ENCODE assay signal across 8 cellular contexts in the genomic region with DNA sequence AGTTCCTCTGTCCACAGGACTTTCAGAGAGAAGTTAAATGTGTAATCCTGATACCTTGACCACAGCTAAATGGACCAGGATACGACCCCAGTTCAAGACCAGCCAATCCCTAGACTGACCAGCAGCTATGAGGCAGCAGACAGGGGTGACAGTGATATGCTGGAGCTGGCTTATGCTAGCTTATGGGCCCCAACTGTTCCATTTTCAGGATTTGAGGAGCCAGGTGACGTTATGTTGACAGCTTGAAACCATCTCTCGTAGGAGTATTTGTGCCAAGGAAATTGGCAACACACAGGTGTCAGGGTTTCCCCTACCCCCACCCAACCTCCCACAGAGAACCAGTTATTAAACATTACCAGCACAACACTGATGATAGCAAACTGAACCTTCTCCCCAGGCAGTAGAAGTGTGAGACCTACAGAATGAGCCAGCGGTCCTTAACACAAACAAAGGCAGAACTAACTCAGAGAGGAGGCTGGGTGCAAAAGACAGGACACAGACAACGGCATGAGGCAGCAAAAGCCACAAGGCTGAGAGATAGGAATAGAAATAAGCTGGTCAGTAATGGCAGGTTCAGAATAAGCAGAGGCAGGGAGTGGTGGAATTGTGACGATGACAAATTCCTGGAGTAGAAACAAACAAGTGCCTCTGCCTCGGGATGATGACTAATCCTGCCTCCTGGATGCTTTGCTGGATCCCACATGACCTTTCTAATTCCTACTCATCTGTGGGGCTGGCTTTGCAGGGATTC.
DNase-seq lines count a peak whose midpoint lies in the region; ATAC-seq, FAIRE-seq and TF ChIP-seq lines count a peak whose summit lies in the region.

No MANE protein-coding gene starts in this region.

- no peak overlapping the region for H3K27ac ChIP-seq in effector memory CD4-positive, alpha-beta T cell (ENCODE audit: insufficient read depth, low read length, poor library complexity, severe bottlenecking)

- no peaks in the 10 kb centered on the region for H3K9me3 Mint-ChIP-seq in effector memory CD8-positive, alpha-beta T cell
- no peaks in the 10 kb centered on the region for H3K9me3 Mint-ChIP-seq in activated naive CD8-positive, alpha-beta T cell treated with anti-CD3 and anti-CD28 coated beads, Interleukin-2, amount 50 U/mL, for 24 hours

- intact Hi-C loops in Right ventricle myocardium superior (cut with DNase I): loop anchor here (5.0 kb wide), 1 partner anchor 79 kb away; no protein-coding TSS in a partner anchor

- H3K27ac Mint-ChIP-seq in effector memory CD8-positive, alpha-beta T cell: no peak overlapping the region
- no peak overlapping the region for H3K27ac Mint-ChIP-seq in activated naive CD8-positive, alpha-beta T cell treated with anti-CD3 and anti-CD28 coated beads, Interleukin-2, amount 50 U/mL, for 24 hours

- no peaks in the 10 kb centered on the region for H3K9me3 ChIP-seq in effector memory CD4-positive, alpha-beta T cell (ENCODE audit: control insufficient read depth, low read length)

- peak; percentile 82 for FAIRE-seq in H54 (lab: Jason Lieb, UNC)

- H3K4me3 Mint-ChIP-seq in effector memory CD8-positive, alpha-beta T cell: no peak overlapping the region
- H3K4me3 Mint-ChIP-seq in activated naive CD8-positive, alpha-beta T cell treated with anti-CD3 and anti-CD28 coated beads, Interleukin-2, amount 50 U/mL, for 24 hours: no peak overlapping the region

- H3K4me1 ChIP-seq in effector memory CD4-positive, alpha-beta T cell (ENCODE audit: control insufficient read depth, insufficient read depth, low read length, poor library complexity, severe bottlenecking): no peaks in the 10 kb centered on the region

- no peak overlapping the region for H3K4me3 ChIP-seq in effector memory CD4-positive, alpha-beta T cell (ENCODE audit: insufficient read depth, low read depth, low read length, poor library complexity, severe bottlenecking)

- H3K27me3 ChIP-seq in effector memory CD4-positive, alpha-beta T cell (replicated peaks; ENCODE audit: control insufficient read depth, insufficient read depth, low read length, poor library complexity, severe bottlenecking): no peaks in the 10 kb centered on the region

- no peak for TF ChIP-seq POLR2A in H54 (IDR thresholded peaks at IDR 0.05; ENCODE audit: low read depth, low read length)

- DNase-seq in H54 (ENCODE audit: insufficient read length, low spot score): peak; percentile 3
- peak; percentile 79 for DNase-seq in T1000 (lab: John Stamatoyannopoulos, UW)
- peak; percentile 37 for DNase-seq in Right ventricle myocardium superior
- peak; percentile 13 for DNase-seq in smooth muscle cell of the brain vasculature (ENCODE audit: low read depth, low spot score)
- no peak for DNase-seq in effector memory CD8-positive, alpha-beta T cell
- DNase-seq in activated naive CD8-positive, alpha-beta T cell treated with anti-CD3 and anti-CD28 coated beads, Interleukin-2, amount 50 U/mL, for 24 hours: no peak
- DNase-seq in effector memory CD4-positive, alpha-beta T cell: no peak

- peaks cover 6 to 9% of the 10 kb centered on the region in 2 donors for H3K27me3 Mint-ChIP-seq in effector memory CD8-positive, alpha-beta T cell
- H3K27me3 Mint-ChIP-seq in activated naive CD8-positive, alpha-beta T cell treated with anti-CD3 and anti-CD28 coated beads, Interleukin-2, amount 50 U/mL, for 24 hours: peaks cover 11% of the 10 kb centered on the region

- no peaks in the 10 kb centered on the region for H3K36me3 Mint-ChIP-seq in effector memory CD8-positive, alpha-beta T cell (ENCODE audit: insufficient read depth)
- H3K36me3 Mint-ChIP-seq in activated naive CD8-positive, alpha-beta T cell treated with anti-CD3 and anti-CD28 coated beads, Interleukin-2, amount 50 U/mL, for 24 hours (ENCODE audit: low read depth): no peaks in the 10 kb centered on the region

- H3K4me1 Mint-ChIP-seq in effector memory CD8-positive, alpha-beta T cell (ENCODE audit: low read depth in 2 of 2): no peaks in the 10 kb centered on the region
- no peaks in the 10 kb centered on the region for H3K4me1 Mint-ChIP-seq in activated naive CD8-positive, alpha-beta T cell treated with anti-CD3 and anti-CD28 coated beads, Interleukin-2, amount 50 U/mL, for 24 hours

- H3K36me3 ChIP-seq in effector memory CD4-positive, alpha-beta T cell (ENCODE audit: control insufficient read depth, insufficient read depth, low read length): no peaks in the 10 kb centered on the region

- ATAC-seq in Right ventricle myocardium superior (ENCODE audit: poor library complexity) (peak; percentile 90), GM19455 (IDR thresholded peaks at IDR 0.05; ENCODE audit: unreplicated experiment) (no peak)
- ATAC-seq in effector memory CD8-positive, alpha-beta T cell (replicated peaks): no peak
- no peak for ATAC-seq in activated naive CD8-positive, alpha-beta T cell treated with anti-CD3 and anti-CD28 coated beads, Interleukin-2, amount 50 U/mL, for 24 hours

Comparison
In these comparisons a context has a peak if more than half of its experiments do, and no peak if none do; other contexts are left out.
1. DNase-seq: peak in H54 (single experiment), T1000 (single experiment), Right ventricle myocardium superior (single experiment) and smooth muscle cell of the brain vasculature (single experiment); none in effector memory CD8-positive, alpha-beta T cell (0 of 3), activated naive CD8-positive, alpha-beta T cell treated with anti-CD3 and anti-CD28 coated beads, Interleukin-2, amount 50 U/mL, for 24 hours (single experiment) and effector memory CD4-positive, alpha-beta T cell (0 of 3).